Comparison of ENCODE assay signal across 8 cellular contexts in the genomic region with DNA sequence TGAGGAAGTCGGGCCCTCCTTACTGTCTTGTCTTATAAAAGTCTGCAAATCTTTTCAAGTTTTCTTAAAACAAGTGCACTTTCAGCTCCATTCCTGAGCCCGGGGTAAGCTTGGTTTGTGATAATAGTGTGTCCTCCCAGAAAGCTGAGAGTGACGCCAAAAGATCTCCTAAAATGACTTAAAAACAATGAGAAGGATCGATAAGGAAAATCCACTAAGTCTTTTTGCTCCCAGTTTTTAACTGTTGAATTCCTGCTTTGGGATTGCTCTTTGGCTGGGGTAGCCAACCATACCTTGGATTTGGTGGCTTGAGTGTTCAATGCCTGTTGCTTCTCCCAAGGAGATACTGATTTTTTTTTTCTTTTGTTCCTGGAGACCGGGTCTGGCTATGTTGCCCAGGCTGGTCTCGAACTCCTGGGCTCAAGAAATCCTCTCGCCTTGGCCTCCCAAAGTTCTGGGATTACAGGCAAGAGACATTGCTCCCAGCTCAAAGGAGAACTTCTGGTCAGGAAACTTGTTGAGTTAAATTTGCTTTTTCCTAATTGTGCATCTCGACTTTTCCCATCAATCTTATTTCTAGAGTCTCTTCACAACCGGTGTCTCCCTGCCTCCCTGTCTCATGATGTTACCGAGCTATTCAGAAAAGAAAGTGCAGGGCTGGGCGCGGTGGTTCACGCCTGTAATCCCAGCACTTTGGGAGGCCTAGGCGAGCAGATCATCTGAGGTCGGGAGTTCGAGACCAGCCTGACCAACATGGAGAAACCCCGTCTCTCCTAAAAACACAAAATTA. TPM values are rescaled to one million over a fixed set of nuclear protein-coding genes. Genes with fewer than 3 reads are reported as not detected.
A peak's percentile ranks its signal among the peaks of the same experiment; 100 is the strongest.
DNase-seq lines count a peak whose midpoint lies in the region; ATAC-seq and TF ChIP-seq lines count a peak whose summit lies in the region.

No MANE protein-coding gene starts in this region.

- no peaks in the 10 kb centered on the region for H3K27me3 Mint-ChIP-seq in activated CD8-positive, alpha-beta T cell treated with anti-CD3 and anti-CD28 coated beads for 36 hours

- peaks cover 40% of the 10 kb centered on the region for H3K36me3 Mint-ChIP-seq in activated CD8-positive, alpha-beta T cell treated with anti-CD3 and anti-CD28 coated beads for 36 hours (ENCODE audit: low read depth)

- DNase-seq in HAP-1 (ENCODE audit: low spot score in 2 of 2) (peak in 1 of 2 experiments; percentile 28), glomerular visceral epithelial cell (ENCODE audit: extremely low spot score) (peak; percentile 30), gastrocnemius medialis (no peak), globus pallidus (ENCODE audit: low spot score) (no peak), ureter (ENCODE audit: low spot score) (no peak), DMS153 (lab: John Stamatoyannopoulos, UW) (no peak), omental fat pad (ENCODE audit: low spot score) (no peak)
- DNase-seq in activated CD8-positive, alpha-beta T cell treated with anti-CD3 and anti-CD28 coated beads for 36 hours, result no peak

- peak overlapping the region; percentile 94 for H3K4me3 Mint-ChIP-seq in activated CD8-positive, alpha-beta T cell treated with anti-CD3 and anti-CD28 coated beads for 36 hours

- H3K27me3 ChIP-seq in HAP-1 (ENCODE audit: low read depth), result no peaks in the 10 kb centered on the region
- no peaks in the 10 kb centered on the region for H3K27me3 ChIP-seq in gastrocnemius medialis

- peaks cover 45% of the 10 kb centered on the region for H3K4me1 Mint-ChIP-seq in activated CD8-positive, alpha-beta T cell treated with anti-CD3 and anti-CD28 coated beads for 36 hours (ENCODE audit: low read depth)

- no peak for TF ChIP-seq POLR2A in gastrocnemius medialis (IDR thresholded peaks at IDR 0.05)

- H3K27ac Mint-ChIP-seq in activated CD8-positive, alpha-beta T cell treated with anti-CD3 and anti-CD28 coated beads for 36 hours, result peak overlapping the region; percentile 99

- H3K36me3 ChIP-seq in HAP-1 (replicated peaks) (peaks cover 19% of the 10 kb centered on the region), gastrocnemius medialis (peaks cover 0 to 20% of the 10 kb centered on the region in 2 donors)

- in situ Hi-C loops in HAP-1 (cut with MboI; ENCODE audit: low sequenced_read_pairs) (loop anchor here (5.0 to 10.0 kb wide), 2 partner anchors 144 to 168 kb away; no protein-coding TSS in a partner anchor), gastrocnemius medialis (cut with MboI; ENCODE audit: low sequenced_read_pairs in 4 of 4) (loop anchor here in 3 of 4 donors (5.0 to 10.0 kb wide), 3 partner anchors 144 to 212 kb away; no protein-coding TSS in a partner anchor)

- H3K4me1 ChIP-seq in HAP-1, result peaks cover 20% of the 10 kb centered on the region
- H3K4me1 ChIP-seq in gastrocnemius medialis, result peaks cover 34 to 39% of the 10 kb centered on the region in 2 donors

- no peaks in the 10 kb centered on the region for H3K9me3 ChIP-seq in HAP-1
- no peaks in the 10 kb centered on the region for H3K9me3 ChIP-seq in gastrocnemius medialis

- no peaks in the 10 kb centered on the region for H3K9me3 Mint-ChIP-seq in activated CD8-positive, alpha-beta T cell treated with anti-CD3 and anti-CD28 coated beads for 36 hours

- H3K4me3 ChIP-seq in HAP-1 (peak overlapping the region; percentile 58), gastrocnemius medialis (peak overlapping the region; percentile 71 to 97 (median 82))

- CTCF ChIA-PET in activated CD8-positive, alpha-beta T cell treated with anti-CD3 and anti-CD28 coated beads for 36 hours (lab: Charles Lee), result interaction anchor here (1.2 to 5.3 kb wide), 10 partner anchors 10 to 213 kb away, joined by 4 to 60 read pairs (median 18); no protein-coding TSS in a partner anchor

- no peak for TF ChIP-seq CTCF in activated CD8-positive, alpha-beta T cell treated with anti-CD3 and anti-CD28 coated beads for 36 hours (IDR thresholded peaks at IDR 0.05)
- TF ChIP-seq CTCF in gastrocnemius medialis (IDR thresholded peaks at IDR 0.05 in 4 of 5, conservative IDR thresholded peaks at IDR 0.05 in 1 of 5) (no peak), omental fat pad (IDR thresholded peaks at IDR 0.05) (no peak)

- POLR2A ChIA-PET in activated CD8-positive, alpha-beta T cell treated with anti-CD3 and anti-CD28 coated beads for 36 hours (lab: Charles Lee), result interaction anchor here (0.7 to 2.8 kb wide), 11 partner anchors 13 to 390 kb away, joined by 3 to 33 read pairs (median 4); a partner anchor contains a TSS

- peak overlapping the region; percentile 98 to 99 (median 99) for H3K27ac ChIP-seq in gastrocnemius medialis

- ATAC-seq in activated CD8-positive, alpha-beta T cell treated with anti-CD3 and anti-CD28 coated beads for 36 hours, result no peak
- ATAC-seq in gastrocnemius medialis (no peak), omental fat pad (ENCODE audit: low FRiP score) (no peak)

- intact Hi-C loops in activated CD8-positive, alpha-beta T cell treated with anti-CD3 and anti-CD28 coated beads for 36 hours (cut with micrococcal nuclease), result loop anchor here (5.0 kb wide), 3 partner anchors 171 to 214 kb away; a partner anchor contains a TSS
- intact Hi-C loops in gastrocnemius medialis (cut with DNase I; ENCODE audit: low total_unique reads), result loop anchor here (1.0 kb wide), 1 partner anchor 141 kb away; no protein-coding TSS in a partner anchor

RNA-seq across cellular contexts. Expression of a gene that starts 3.0 kb away (rescaled TPM):
- total RNA-seq in activated CD8-positive, alpha-beta T cell treated with anti-CD3 and anti-CD28 coated beads for 36 hours, result 10 to 100 TPM; 33.3 to 34.5 TPM
- 10 to 100 TPM; 33.8 to 90.8 (median 47.0) TPM for total RNA-seq in gastrocnemius medialis
- 64.0 TPM for total RNA-seq in ureter
- total RNA-seq in omental fat pad, result 100 to 1,000 TPM in 1 of 4 donors, 10 to 100 TPM in 3; 64.5 to 123 (median 88.7) TPM
